1 cellular context compared by ENCODE assay signal in genomic region chr17:82418001-82418986, GRCh38.
TF ChIP-seq lines count a peak whose summit lies in the region.

Gene HEXD (plus strand): TSS chr17:82418347. CDS start chr17:82419800, 1,453 bp downstream.
A gene with protein sequence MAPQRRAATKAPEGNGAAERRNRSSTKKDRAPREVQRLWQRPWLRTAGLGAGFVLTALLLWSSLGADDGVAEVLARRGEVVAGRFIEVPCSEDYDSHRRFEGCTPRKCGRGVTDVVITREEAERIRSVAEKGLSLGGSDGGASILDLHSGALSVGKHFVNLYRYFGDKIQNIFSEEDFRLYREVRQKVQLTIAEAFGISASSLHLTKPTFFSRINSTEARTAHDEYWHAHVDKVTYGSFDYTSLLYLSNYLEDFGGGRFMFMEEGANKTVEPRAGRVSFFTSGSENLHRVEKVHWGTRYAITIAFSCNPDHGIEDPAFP (minus strand): TSS chr17:82418586. CDS start chr17:82418485, 101 bp downstream.

TF ChIP-seq in HEK293, 187 proteins besides CTCF, POLR2A, EP300 and RAD21 (continued from another document):
- TF ChIP-seq, protein P1, sequence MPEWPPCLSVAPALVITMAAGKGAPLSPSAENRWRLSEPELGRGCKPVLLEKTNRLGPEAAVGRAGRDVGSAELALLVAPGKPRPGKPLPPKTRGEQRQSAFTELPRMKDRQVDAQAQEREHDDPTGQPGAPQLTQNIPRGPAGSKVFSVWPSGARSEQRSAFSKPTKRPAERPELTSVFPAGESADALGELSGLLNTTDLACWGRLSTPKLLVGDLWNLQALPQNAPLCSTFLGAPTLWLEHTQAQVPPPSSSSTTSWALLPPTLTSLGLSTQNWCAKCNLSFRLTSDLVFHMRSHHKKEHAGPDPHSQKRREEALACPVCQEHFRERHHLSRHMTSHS (tag by site-specific recombination; IDR thresholded peaks at IDR 0.05) = no peak
- TF ChIP-seq ZBTB8A (tag by site-specific recombination; IDR thresholded peaks at IDR 0.05) (no peak), ZNF660 (tag by site-specific recombination; IDR thresholded peaks at IDR 0.05) (peak; percentile 87; the same call in 1 of the 2 replicates), ZNF664 (tag by site-specific recombination; IDR thresholded peaks at IDR 0.05) (no peak), ZNF791 (tag by site-specific recombination; IDR thresholded peaks at IDR 0.05) (peak; percentile 27; the same call in 1 of the 2 replicates), RBAK (tag by site-specific recombination; IDR thresholded peaks at IDR 0.05) (no peak), ZNF48 (tag by site-specific recombination; IDR thresholded peaks at IDR 0.05) (no peak), ZNF132 (tag by site-specific recombination; IDR thresholded peaks at IDR 0.05; ENCODE audit: borderline replicate concordance) (no peak), ZNF768 (tag by site-specific recombination; IDR thresholded peaks at IDR 0.05) (no peak), ZNF157 (tag by site-specific recombination; IDR thresholded peaks at IDR 0.05) (no peak), ZNF121 (tag by site-specific recombination; IDR thresholded peaks at IDR 0.05) (no peak), ZNF530 (tag by site-specific recombination; IDR thresholded peaks at IDR 0.05; ENCODE audit: low read depth) (no peak), ZNF354C (tag by site-specific recombination; IDR thresholded peaks at IDR 0.05; ENCODE audit: borderline replicate concordance, low read depth) (no peak), ATF2 (tag by site-specific recombination; IDR thresholded peaks at IDR 0.05; ENCODE audit: low read depth) (no peak), MZF1 (tag by site-specific recombination; IDR thresholded peaks at IDR 0.05; ENCODE audit: borderline replicate concordance) (no peak), ZNF292 (tag by site-specific recombination; IDR thresholded peaks at IDR 0.05; ENCODE audit: borderline replicate concordance, low read depth) (no peak), GLIS1 (tag by site-specific recombination; IDR thresholded peaks at IDR 0.05) (no peak), ZNF184 (tag by site-specific recombination; IDR thresholded peaks at IDR 0.05) (0 out of 2 replicates have a peak, but pooled peaks have one; percentile 53), GLI4 (tag by site-specific recombination; IDR thresholded peaks at IDR 0.05) (no peak), ZBTB48 (tag by site-specific recombination; IDR thresholded peaks at IDR 0.05) (no peak), ZNF239 (tag by site-specific recombination; IDR thresholded peaks at IDR 0.05) (no peak), ZIC2 (tag by site-specific recombination; IDR thresholded peaks at IDR 0.05) (no peak), ZNF837 (tag by site-specific recombination; IDR thresholded peaks at IDR 0.05) (no peak), PRDM1 (tag by site-specific recombination; IDR thresholded peaks at IDR 0.05) (peak; percentile 57), ZNF777 (tag by site-specific recombination; IDR thresholded peaks at IDR 0.05; ENCODE audit: borderline replicate concordance) (no peak), ZNF621 (tag by site-specific recombination; IDR thresholded peaks at IDR 0.05) (no peak), AEBP2 (tag by site-specific recombination; IDR thresholded peaks at IDR 0.05; ENCODE audit: borderline replicate concordance) (no peak), ZNF596 (tag by site-specific recombination; IDR thresholded peaks at IDR 0.05) (no peak), ZNF138 (tag by site-specific recombination; IDR thresholded peaks at IDR 0.05; ENCODE audit: borderline replicate concordance) (no peak), ZNF677 (tag by site-specific recombination; IDR thresholded peaks at IDR 0.05) (no peak), ZFHX2 (tag by site-specific recombination; conservative IDR thresholded peaks at IDR 0.05) (peak; percentile 66; the same call in 1 of the 2 replicates), ZNF140 (tag by site-specific recombination; IDR thresholded peaks at IDR 0.05) (no peak), ZNF169 (tag by site-specific recombination; IDR thresholded peaks at IDR 0.05) (no peak), ZNF112 (tag by site-specific recombination; IDR thresholded peaks at IDR 0.05) (no peak)
- TF ChIP-seq, protein P2, sequence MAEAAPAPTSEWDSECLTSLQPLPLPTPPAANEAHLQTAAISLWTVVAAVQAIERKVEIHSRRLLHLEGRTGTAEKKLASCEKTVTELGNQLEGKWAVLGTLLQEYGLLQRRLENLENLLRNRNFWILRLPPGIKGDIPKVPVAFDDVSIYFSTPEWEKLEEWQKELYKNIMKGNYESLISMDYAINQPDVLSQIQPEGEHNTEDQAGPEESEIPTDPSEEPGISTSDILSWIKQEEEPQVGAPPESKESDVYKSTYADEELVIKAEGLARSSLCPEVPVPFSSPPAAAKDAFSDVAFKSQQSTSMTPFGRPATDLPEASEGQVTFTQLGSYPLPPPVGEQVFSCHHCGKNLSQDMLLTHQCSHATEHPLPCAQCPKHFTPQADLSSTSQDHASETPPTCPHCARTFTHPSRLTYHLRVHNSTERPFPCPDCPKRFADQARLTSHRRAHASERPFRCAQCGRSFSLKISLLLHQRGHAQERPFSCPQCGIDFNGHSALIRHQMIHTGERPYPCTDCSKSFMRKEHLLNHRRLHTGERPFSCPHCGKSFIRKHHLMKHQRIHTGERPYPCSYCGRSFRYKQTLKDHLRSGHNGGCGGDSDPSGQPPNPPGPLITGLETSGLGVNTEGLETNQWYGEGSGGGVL (tag by site-specific recombination; IDR thresholded peaks at IDR 0.05) = no peak
- TF ChIP-seq, protein P3, sequence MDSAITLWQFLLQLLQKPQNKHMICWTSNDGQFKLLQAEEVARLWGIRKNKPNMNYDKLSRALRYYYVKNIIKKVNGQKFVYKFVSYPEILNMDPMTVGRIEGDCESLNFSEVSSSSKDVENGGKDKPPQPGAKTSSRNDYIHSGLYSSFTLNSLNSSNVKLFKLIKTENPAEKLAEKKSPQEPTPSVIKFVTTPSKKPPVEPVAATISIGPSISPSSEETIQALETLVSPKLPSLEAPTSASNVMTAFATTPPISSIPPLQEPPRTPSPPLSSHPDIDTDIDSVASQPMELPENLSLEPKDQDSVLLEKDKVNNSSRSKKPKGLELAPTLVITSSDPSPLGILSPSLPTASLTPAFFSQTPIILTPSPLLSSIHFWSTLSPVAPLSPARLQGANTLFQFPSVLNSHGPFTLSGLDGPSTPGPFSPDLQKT (IDR thresholded peaks at IDR 0.05; ENCODE audit: borderline replicate concordance, low read depth, low read length) = no peak
- TF ChIP-seq, protein P4, sequence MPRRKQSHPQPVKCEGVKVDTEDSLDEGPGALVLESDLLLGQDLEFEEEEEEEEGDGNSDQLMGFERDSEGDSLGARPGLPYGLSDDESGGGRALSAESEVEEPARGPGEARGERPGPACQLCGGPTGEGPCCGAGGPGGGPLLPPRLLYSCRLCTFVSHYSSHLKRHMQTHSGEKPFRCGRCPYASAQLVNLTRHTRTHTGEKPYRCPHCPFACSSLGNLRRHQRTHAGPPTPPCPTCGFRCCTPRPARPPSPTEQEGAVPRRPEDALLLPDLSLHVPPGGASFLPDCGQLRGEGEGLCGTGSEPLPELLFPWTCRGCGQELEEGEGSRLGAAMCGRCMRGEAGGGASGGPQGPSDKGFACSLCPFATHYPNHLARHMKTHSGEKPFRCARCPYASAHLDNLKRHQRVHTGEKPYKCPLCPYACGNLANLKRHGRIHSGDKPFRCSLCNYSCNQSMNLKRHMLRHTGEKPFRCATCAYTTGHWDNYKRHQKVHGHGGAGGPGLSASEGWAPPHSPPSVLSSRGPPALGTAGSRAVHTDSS (tag by site-specific recombination; IDR thresholded peaks at IDR 0.05) = no peak
- TF ChIP-seq, protein P5, sequence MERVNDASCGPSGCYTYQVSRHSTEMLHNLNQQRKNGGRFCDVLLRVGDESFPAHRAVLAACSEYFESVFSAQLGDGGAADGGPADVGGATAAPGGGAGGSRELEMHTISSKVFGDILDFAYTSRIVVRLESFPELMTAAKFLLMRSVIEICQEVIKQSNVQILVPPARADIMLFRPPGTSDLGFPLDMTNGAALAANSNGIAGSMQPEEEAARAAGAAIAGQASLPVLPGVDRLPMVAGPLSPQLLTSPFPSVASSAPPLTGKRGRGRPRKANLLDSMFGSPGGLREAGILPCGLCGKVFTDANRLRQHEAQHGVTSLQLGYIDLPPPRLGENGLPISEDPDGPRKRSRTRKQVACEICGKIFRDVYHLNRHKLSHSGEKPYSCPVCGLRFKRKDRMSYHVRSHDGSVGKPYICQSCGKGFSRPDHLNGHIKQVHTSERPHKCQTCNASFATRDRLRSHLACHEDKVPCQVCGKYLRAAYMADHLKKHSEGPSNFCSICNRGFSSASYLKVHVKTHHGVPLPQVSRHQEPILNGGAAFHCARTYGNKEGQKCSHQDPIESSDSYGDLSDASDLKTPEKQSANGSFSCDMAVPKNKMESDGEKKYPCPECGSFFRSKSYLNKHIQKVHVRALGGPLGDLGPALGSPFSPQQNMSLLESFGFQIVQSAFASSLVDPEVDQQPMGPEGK (tag by site-specific recombination; IDR thresholded peaks at IDR 0.05) = peak; percentile 46; the same call in 1 of the 2 replicates
- TF ChIP-seq, protein P6, sequence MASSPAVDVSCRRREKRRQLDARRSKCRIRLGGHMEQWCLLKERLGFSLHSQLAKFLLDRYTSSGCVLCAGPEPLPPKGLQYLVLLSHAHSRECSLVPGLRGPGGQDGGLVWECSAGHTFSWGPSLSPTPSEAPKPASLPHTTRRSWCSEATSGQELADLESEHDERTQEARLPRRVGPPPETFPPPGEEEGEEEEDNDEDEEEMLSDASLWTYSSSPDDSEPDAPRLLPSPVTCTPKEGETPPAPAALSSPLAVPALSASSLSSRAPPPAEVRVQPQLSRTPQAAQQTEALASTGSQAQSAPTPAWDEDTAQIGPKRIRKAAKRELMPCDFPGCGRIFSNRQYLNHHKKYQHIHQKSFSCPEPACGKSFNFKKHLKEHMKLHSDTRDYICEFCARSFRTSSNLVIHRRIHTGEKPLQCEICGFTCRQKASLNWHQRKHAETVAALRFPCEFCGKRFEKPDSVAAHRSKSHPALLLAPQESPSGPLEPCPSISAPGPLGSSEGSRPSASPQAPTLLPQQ (tag by site-specific recombination; IDR thresholded peaks at IDR 0.05) = no peak
